Comparison of ENCODE assay signal across 8 cellular contexts in genomic region chr3:100400782-100401673, GRCh38. TPM values are rescaled to one million over a fixed set of nuclear protein-coding genes. Genes with fewer than 3 reads are reported as not detected.
DNase-seq lines count a peak whose midpoint lies in the region; ATAC-seq and TF ChIP-seq lines count a peak whose summit lies in the region.

Gene LNP1 (plus strand): TSS chr3:100401539. CDS start chr3:100429730, 28,191 bp downstream.
Gene TOMM70 (minus strand): TSS chr3:100401089. CDS start chr3:100400949, 140 bp downstream.

- ATAC-seq in GM21390 (IDR thresholded peaks at IDR 0.05; ENCODE audit: unreplicated experiment) = peak; percentile 90

- no peak within 1 kb of the TSS for H3K23ac ChIP-seq in mesendoderm (ENCODE audit: low read length)

- H3K27ac Mint-ChIP-seq in Caco-2 (ENCODE audit: unreplicated experiment) (peak within 1 kb of the TSS; percentile 90), endodermal cell (peak within 1 kb of the TSS; percentile 97)

- H3K4ac ChIP-seq in mesendoderm (ENCODE audit: low read depth, low read length) = peak within 1 kb of the TSS; percentile 7

- peaks cover 7% of the 10 kb centered on the region for H3K79me1 ChIP-seq in mesendoderm (ENCODE audit: low read length)

- H3K27ac ChIP-seq in endodermal cell (ENCODE audit: low read depth, low read length) = peak within 1 kb of the TSS; percentile 91
- H3K27ac ChIP-seq in mesendoderm (ENCODE audit: low read depth, low read length) = peak within 1 kb of the TSS; percentile 71

- WGBS in endodermal cell (ENCODE audit: insufficient coverage in 1 of 2, insufficient read length in 1 of 2), 2 experiments = 0% methylated on average over 21 to 64 of the region's 64 CpGs
- WGBS in mesendoderm (ENCODE audit: extremely low coverage, insufficient coverage, low lambda C conversion rate) = no CpG with 5 or more reads among the region's 64 CpGs

- H3K4me3 Mint-ChIP-seq in Caco-2 (ENCODE audit: unreplicated experiment) (peak within 1 kb of the TSS; percentile 85), endodermal cell (peak within 1 kb of the TSS; percentile 76)

- H2BK15ac ChIP-seq in mesendoderm (replicated peaks; ENCODE audit: low read depth) = no peak within 1 kb of the TSS

- H4K5ac ChIP-seq in mesendoderm (ENCODE audit: low read length) = peak within 1 kb of the TSS; percentile 33

- no peaks in the 10 kb centered on the region for H3K9me3 Mint-ChIP-seq in Caco-2 (ENCODE audit: unreplicated experiment)
- H3K9me3 Mint-ChIP-seq in endodermal cell = no peaks in the 10 kb centered on the region

- peak within 1 kb of the TSS; percentile 31 for H4K8ac ChIP-seq in mesendoderm (ENCODE audit: low read depth, low read length)

- peaks cover 10% of the 10 kb centered on the region for H3K36me3 Mint-ChIP-seq in Caco-2 (ENCODE audit: insufficient read depth, unreplicated experiment)
- peaks cover 12% of the 10 kb centered on the region for H3K36me3 Mint-ChIP-seq in endodermal cell (ENCODE audit: low read depth)

- peak within 1 kb of the TSS; percentile 83 for H3K4me3 ChIP-seq in Caco-2 (ENCODE audit: low read depth, low read length)
- H3K4me3 ChIP-seq in endodermal cell (ENCODE audit: low read length) = peak within 1 kb of the TSS; percentile 96
- peak within 1 kb of the TSS; percentile 84 for H3K4me3 ChIP-seq in mesendoderm (ENCODE audit: low read length)

- H3K36me3 ChIP-seq in Caco-2 (ENCODE audit: control insufficient read depth, insufficient read depth, low read length) (no peaks in the 10 kb centered on the region), endodermal cell (ENCODE audit: control insufficient read depth, insufficient read depth, low read length) (no peaks in the 10 kb centered on the region), mesendoderm (ENCODE audit: control insufficient read depth, insufficient read depth, low read length) (no peaks in the 10 kb centered on the region)

- intact Hi-C loops in Caco-2 (cut with micrococcal nuclease; ENCODE audit: unreplicated experiment) = loop anchor here (1.0 to 5.0 kb wide), 6 partner anchors 14 to 584 kb away; partner anchors contain the start of genes CMSS1, NIT2 and TMEM45A

- H3K79me2 ChIP-seq in mesendoderm (ENCODE audit: control insufficient read depth, insufficient read depth, low read length) = peaks cover 37% of the 10 kb centered on the region

- POLR2A ChIA-PET in Caco-2 (lab: Charles Lee) = interaction anchor here (0.6 to 2.4 kb wide), 7 partner anchors 14 to 140 kb away, joined by 3 to 28 read pairs (median 5); partner anchors contain the start of genes NIT2 and TBC1D23

- no peaks in the 10 kb centered on the region for H3K27me3 ChIP-seq in Caco-2 (replicated peaks; ENCODE audit: control insufficient read depth, insufficient read depth, low read length)
- H3K27me3 ChIP-seq in endodermal cell (ENCODE audit: control insufficient read depth, insufficient read depth, low read length, poor library complexity, severe bottlenecking) = no peaks in the 10 kb centered on the region
- H3K27me3 ChIP-seq in mesendoderm (ENCODE audit: insufficient read depth, low read length, poor library complexity) = no peaks in the 10 kb centered on the region

- no TSS peak for BruUV-seq in Caco-2 (replicated peaks; lab: Mats Ljungman, UMichigan)

- H3K9ac ChIP-seq in endodermal cell (ENCODE audit: extremely low read depth, low read length, poor library complexity, severe bottlenecking) (peak within 1 kb of the TSS; percentile 87), mesendoderm (ENCODE audit: low read length) (peak within 1 kb of the TSS; percentile 91)

- H3K4me1 Mint-ChIP-seq in Caco-2 (ENCODE audit: low read depth, unreplicated experiment) (no peaks in the 10 kb centered on the region), endodermal cell (peaks cover 19% of the 10 kb centered on the region)

- H3K4me2 ChIP-seq in mesendoderm (ENCODE audit: low read length) = peak within 1 kb of the TSS; percentile 85

- no peak within 1 kb of the TSS for H2AK5ac ChIP-seq in mesendoderm (ENCODE audit: low read length)

- peaks cover 5% of the 10 kb centered on the region for H3K4me1 ChIP-seq in Caco-2
- no peaks in the 10 kb centered on the region for H3K4me1 ChIP-seq in endodermal cell (ENCODE audit: control insufficient read depth, insufficient read depth, low read length)
- peaks cover 4% of the 10 kb centered on the region for H3K4me1 ChIP-seq in mesendoderm (ENCODE audit: control insufficient read depth, low read depth, low read length)

- H3K18ac ChIP-seq in mesendoderm (ENCODE audit: low read length) = peak within 1 kb of the TSS; percentile 90

- peak within 1 kb of the TSS; percentile 97 for H3K56ac ChIP-seq in mesendoderm (ENCODE audit: low read length)

- peak within 1 kb of the TSS; percentile 92 for H2BK5ac ChIP-seq in mesendoderm (ENCODE audit: low read length)

- DNase-seq in Caco-2 (peak; percentile 95 to 97), HUDEP-2 (lab: John Stamatoyannopoulos, UW; ENCODE audit: unreplicated experiment in 76 of 76) (peak; percentile 47 to 98 (median 93)), NOMO-1 treated with dmso at 0.1 percent for 144 hours (lab: John Stamatoyannopoulos, UW; ENCODE audit: unreplicated experiment) (peak; percentile 93), endodermal cell (peak; percentile 98), mesendoderm (peak; percentile 98)
- DNase-seq in activated CD8-positive, alpha-beta memory T cell treated with anti-CD3 and anti-CD28 coated beads, Interleukin-2, amount 50 U/mL, for 1 hour (ENCODE audit: extremely low read depth) = peak; percentile 91
- DNase-seq in stimulated activated CD8-positive, alpha-beta memory T cell treated with anti-CD3 and anti-CD28 coated beads, Interleukin-12 subunit alpha, Interleukin-12 subunit beta, amount 100 ng/mL, for 4 hours (ENCODE audit: low read depth) = peak; percentile 85

- H3K9me3 ChIP-seq in Caco-2 (no peaks in the 10 kb centered on the region), endodermal cell (ENCODE audit: control insufficient read depth, low read length) (no peaks in the 10 kb centered on the region)

- CTCF ChIA-PET in Caco-2 (lab: Charles Lee) = interaction anchor here (0.6 to 1.1 kb wide), 3 partner anchors 61 to 795 kb away, joined by 3 to 10 read pairs (median 3); no protein-coding TSS in a partner anchor

- H3K27me3 Mint-ChIP-seq in Caco-2 (ENCODE audit: insufficient read depth, unreplicated experiment) (no peaks in the 10 kb centered on the region), endodermal cell (ENCODE audit: insufficient read depth) (no peaks in the 10 kb centered on the region)

- no peak for TF ChIP-seq CTCF in Caco-2 (IDR thresholded peaks at IDR 0.05; ENCODE audit: insufficient read depth in 1 of 2, low read depth in 1 of 2, low read length in 1 of 2, severe bottlenecking in 1 of 2, unreplicated experiment in 1 of 2)
- no peak for TF ChIP-seq CTCF in endodermal cell (conservative IDR thresholded peaks at IDR 0.05)

- no peak within 1 kb of the TSS for H2BK120ac ChIP-seq in mesendoderm (ENCODE audit: low read depth, low read length)

RNA-seq across cellular contexts. Expression of gene LNP1, which starts in this region (rescaled TPM):
- 2.4 and 3.3 TPM in 2 replicates for total RNA-seq in Caco-2 (2022)
- total RNA-seq in endodermal cell = 1 to 10 TPM; 4.3 to 7.9 TPM
- 9.0 TPM for polyA plus RNA-seq in endodermal cell (2013, experiment 1 of 2)
- polyA plus RNA-seq in endodermal cell (2013, experiment 2 of 2) = 11.1 TPM
- 3.8 TPM for polyA plus RNA-seq in mesendoderm (2013, experiment 1 of 2)
- 3.4 TPM for polyA plus RNA-seq in mesendoderm (2013, experiment 2 of 2)

RNA-seq across cellular contexts. Expression of gene TOMM70, which starts in this region (rescaled TPM):
- 50.7 and 53.3 TPM in 2 replicates for total RNA-seq in Caco-2 (2022)
- 10 to 100 TPM; 36.0 to 43.6 TPM for total RNA-seq in endodermal cell
- polyA plus RNA-seq in endodermal cell (2013, experiment 1 of 2) = 42.6 TPM
- polyA plus RNA-seq in endodermal cell (2013, experiment 2 of 2) = 42.1 TPM
- 37.3 TPM for polyA plus RNA-seq in mesendoderm (2013, experiment 1 of 2)
- polyA plus RNA-seq in mesendoderm (2013, experiment 2 of 2) = 35.8 TPM

Comparison
In these comparisons a context has a peak if more than half of its experiments do, and no peak if none do; other contexts are left out.
1. Peak in every context shown above with its lines: DNase-seq, ATAC-seq, H3K4me3 ChIP-seq and H3K27ac ChIP-seq.